17 cellular contexts compared by ENCODE assay signal in the genomic region with DNA sequence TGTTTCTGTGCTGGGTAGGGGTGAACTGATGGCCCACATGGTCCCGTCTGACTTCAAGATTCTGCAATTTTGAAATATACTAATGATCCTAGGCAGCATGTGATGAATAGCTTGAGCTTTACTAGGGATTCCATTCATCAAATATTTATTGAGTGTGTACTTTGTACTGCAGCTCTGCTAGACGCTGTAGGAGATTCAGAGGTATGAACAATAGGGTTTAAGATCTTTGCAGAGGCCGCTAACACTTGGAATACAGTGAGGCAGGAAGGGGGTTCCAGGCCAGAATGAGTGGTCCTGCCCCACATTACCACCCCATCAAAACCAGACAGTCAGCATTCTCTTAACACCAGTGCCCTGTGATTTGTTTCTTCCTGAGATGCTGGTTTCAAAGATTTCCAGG.
"Had no signal": no experiment of that assay in that cellular context is flagged by ENCODE, and none has a peak within 500 bp of the region (broad histone marks: within the 10 kb centered on the region; RNA-seq: fewer than 3 reads in every experiment).

No MANE protein-coding gene starts in this region.

- H3K4me3 ChIP-seq: adrenal gland, gastrocnemius medialis, left lung had no signal

- H3K27me3 Mint-ChIP-seq: stimulated activated naive B cell treated with anti-CD40 and anti-IgM and Interleukin-4, amounts not matched to agents 10 μg/mL and 1 μg/mL and 100 μg/mL, for 72 hours had no signal

- H3K27ac Mint-ChIP-seq: activated CD4-positive, alpha-beta memory T cell treated with anti-CD3 and anti-CD28 coated beads, Interleukin-2, amount 10 ng/mL, durations not matched to agents 7 days and 5 days; activated CD8-positive, alpha-beta memory T cell treated with anti-CD3 and anti-CD28 coated beads, Interleukin-2, amount 10 ng/mL, durations not matched to agents 7 days and 5 days; stimulated activated naive B cell treated with anti-CD40 and anti-IgM and Interleukin-4, amounts not matched to agents 10 μg/mL and 1 μg/mL and 100 μg/mL, for 72 hours; WTC11 had no signal

- H3K4me3 Mint-ChIP-seq: activated CD4-positive, alpha-beta memory T cell treated with anti-CD3 and anti-CD28 coated beads, Interleukin-2, amount 10 ng/mL, durations not matched to agents 7 days and 5 days; activated CD8-positive, alpha-beta memory T cell treated with anti-CD3 and anti-CD28 coated beads, Interleukin-2, amount 10 ng/mL, durations not matched to agents 7 days and 5 days; stimulated activated naive B cell treated with anti-CD40 and anti-IgM and Interleukin-4, amounts not matched to agents 10 μg/mL and 1 μg/mL and 100 μg/mL, for 72 hours; WTC11 had no signal

- H3K9ac ChIP-seq: parathyroid adenoma had no signal

- H3K27me3 ChIP-seq: adrenal gland, gastrocnemius medialis had no signal

- H3K36me3 ChIP-seq: adrenal gland, gastrocnemius medialis, left lung had no signal

- DNase-seq: activated CD4-positive, alpha-beta memory T cell treated with anti-CD3 and anti-CD28 coated beads, Interleukin-2, amount 10 ng/mL, durations not matched to agents 7 days and 5 days; activated CD4-positive, alpha-beta T cell treated with anti-CD3 and anti-CD28 coated beads for 4 hours; activated CD8-positive, alpha-beta memory T cell treated with anti-CD3 and anti-CD28 coated beads, Interleukin-2, amount 10 ng/mL, durations not matched to agents 7 days and 5 days; activated naive CD4-positive, alpha-beta T cell; adrenal gland; effector CD4-positive, alpha-beta T cell; gastrocnemius medialis; head of caudate nucleus; left lung; naive B cell; stimulated activated CD4-positive, alpha-beta T cell treated with anti-CD3 and anti-CD28 coated beads, Interleukin-4, amount 100 ng/mL, for 4 hours; stimulated activated naive B cell treated with anti-CD40 and anti-IgM and Interleukin-4, amounts not matched to agents 10 μg/mL and 1 μg/mL and 100 μg/mL, for 72 hours; SW 1271 had no signal

- H3K27ac ChIP-seq: adrenal gland, gastrocnemius medialis, parathyroid adenoma had no signal

- ATAC-seq: activated CD8-positive, alpha-beta memory T cell treated with anti-CD3 and anti-CD28 coated beads, Interleukin-2, amount 10 ng/mL, durations not matched to agents 7 days and 5 days; esophagus mucosa; gastrocnemius medialis; left lung; sciatic nerve; stimulated activated naive B cell treated with anti-CD40 and anti-IgM and Interleukin-4, amounts not matched to agents 10 μg/mL and 1 μg/mL and 100 μg/mL, for 72 hours; WTC11 had no signal

- H2AFZ ChIP-seq: parathyroid adenoma had no signal

- H3K36me3 Mint-ChIP-seq: activated CD8-positive, alpha-beta memory T cell treated with anti-CD3 and anti-CD28 coated beads, Interleukin-2, amount 10 ng/mL, durations not matched to agents 7 days and 5 days; naive B cell; stimulated activated naive B cell treated with anti-CD40 and anti-IgM and Interleukin-4, amounts not matched to agents 10 μg/mL and 1 μg/mL and 100 μg/mL, for 72 hours; WTC11 had no signal

- H3K9me3 ChIP-seq: adrenal gland, gastrocnemius medialis, left lung had no signal

- H3K9me3 Mint-ChIP-seq: activated CD4-positive, alpha-beta memory T cell treated with anti-CD3 and anti-CD28 coated beads, Interleukin-2, amount 10 ng/mL, durations not matched to agents 7 days and 5 days; stimulated activated naive B cell treated with anti-CD40 and anti-IgM and Interleukin-4, amounts not matched to agents 10 μg/mL and 1 μg/mL and 100 μg/mL, for 72 hours; WTC11 had no signal
